In genomic region chr14:58607571-58608317, GRCh38 we compare ENCODE assay signal across 17 cellular contexts. TPM values are rescaled to one million over a fixed set of nuclear protein-coding genes. Genes with fewer than 3 reads are reported as not detected.
DNase-seq lines count a peak whose midpoint lies in the region; ATAC-seq and TF ChIP-seq lines count a peak whose summit lies in the region.
"Had no signal": no experiment of that assay in that cellular context is flagged by ENCODE, and none has a peak within 500 bp of the region (broad histone marks: within the 10 kb centered on the region; RNA-seq: fewer than 3 reads in every experiment).

No MANE protein-coding gene starts in this region.

- intact Hi-C loops in aorta (cut with DNase I): no loop called here

- CTCF ChIA-PET in SK-N-SH (lab: Yijun Ruan, JAX): interaction anchor here (1.1 to 1.4 kb wide), 2 partner anchors 106 to 107 kb away, joined by 3 read pairs; no protein-coding TSS in a partner anchor

- peaks cover 14% of the 10 kb centered on the region for H3F3A ChIP-seq in SK-N-SH (replicated peaks; ENCODE audit: insufficient read depth)

- peaks cover 7 to 11% of the 10 kb centered on the region in 2 experiments; a peak in 3 of 4 replicates for H3K4me1 ChIP-seq in SK-N-SH (ENCODE audit: control insufficient read depth in 1 of 2, insufficient read depth in 2 of 2, low read depth in 1 of 2, low read length in 1 of 2)
- H3K4me1 ChIP-seq in osteoblast (ENCODE audit: insufficient read depth, low read length): peaks cover 17% of the 10 kb centered on the region
- H3K4me1 ChIP-seq in aorta (ENCODE audit: control insufficient read depth in 1 of 2, insufficient read depth in 2 of 2, low read length in 2 of 2): no peaks in the 10 kb centered on the region
- H3K4me1 ChIP-seq: gastrocnemius medialis had no signal

- DNase-seq in GM03348 (ENCODE audit: low spot score): peak; percentile 39
- DNase-seq in SK-N-SH: no peak
- DNase-seq in epithelial cell of proximal tubule (ENCODE audit: low read depth): peak; percentile 23
- no peak for DNase-seq in osteoblast (ENCODE audit: insufficient read length, low spot score, missing footprints)
- DNase-seq in HPDE6-E6E7 (ENCODE audit: extremely low spot score): no peak
- no peak for DNase-seq in NCI-H187 (lab: John Stamatoyannopoulos, UW)
- DNase-seq in aorta: no peak
- DNase-seq in NCI-H1417 treated with DMSO at 0.1 percent for 48 hours (lab: John Stamatoyannopoulos, UW): no peak
- DNase-seq: activated CD4-positive, alpha-beta T cell treated with anti-CD3 and anti-CD28 coated beads for 36 hours; gastrocnemius medialis; mucosa of descending colon; NCI-H1436 treated with DMSO at 0.1 percent for 48 hours; NCI-H524 treated with DMSO at 0.1 percent for 48 hours; stimulated activated CD4-positive, alpha-beta T cell treated with anti-CD3 and anti-CD28 coated beads, Interleukin-2, amount 100 ng/mL, for 24 hours had no signal

- POLR2A ChIA-PET in SK-N-SH (lab: Yijun Ruan, JAX): no interaction called here

- 16% methylated on average over 5 of the region's 5 CpGs for WGBS in SK-N-SH (ENCODE audit: low lambda C conversion rate)
- 23 to 28% methylated on average over 5 of the region's 5 CpGs for WGBS in aorta, 2 donors

- peak overlapping the region; percentile 68; the same call in 1 of the 2 replicates for H2AFZ ChIP-seq in SK-N-SH (ENCODE audit: low read depth)
- H2AFZ ChIP-seq in osteoblast (ENCODE audit: low read length): peak overlapping the region; percentile 61

- H3K36me3 ChIP-seq in SK-N-SH (replicated peaks in 1 of 2; ENCODE audit: control insufficient read depth in 1 of 2, insufficient read depth in 2 of 2, low read length in 1 of 2): no peaks in the 10 kb centered on the region
- no peaks in the 10 kb centered on the region for H3K36me3 ChIP-seq in osteoblast (ENCODE audit: insufficient read depth, low read length)
- H3K36me3 ChIP-seq in aorta (ENCODE audit: control insufficient read depth in 1 of 2, insufficient read depth in 2 of 2, low read length in 1 of 2): no peaks in the 10 kb centered on the region
- H3K36me3 ChIP-seq: gastrocnemius medialis had no signal

- TF ChIP-seq CTCF in SK-N-SH (IDR thresholded peaks at IDR 0.05) (no peak), epithelial cell of proximal tubule (conservative IDR thresholded peaks at IDR 0.05; ENCODE audit: low read depth, low read length) (no peak), osteoblast (IDR thresholded peaks at IDR 0.05; ENCODE audit: extremely low read depth, low read depth, low read length) (no peak)

- H3K4me2 ChIP-seq in SK-N-SH: peak overlapping the region; percentile 74; the same call in 1 of the 2 replicates
- H3K4me2 ChIP-seq in osteoblast (ENCODE audit: insufficient read depth, low read length): peak overlapping the region; percentile 65

- no peaks in the 10 kb centered on the region for H3K9me2 ChIP-seq in SK-N-SH

- no peak for ATAC-seq in aorta (ENCODE audit: low FRiP score)
- ATAC-seq: activated CD4-positive, alpha-beta T cell treated with anti-CD3 and anti-CD28 coated beads for 36 hours; gastrocnemius medialis; K562; Panc1 had no signal

- H4K20me1 ChIP-seq in SK-N-SH (ENCODE audit: insufficient read depth): no peaks in the 10 kb centered on the region
- no peaks in the 10 kb centered on the region for H4K20me1 ChIP-seq in osteoblast (ENCODE audit: insufficient read depth, low read length)

- no peaks in the 10 kb centered on the region for H3K79me2 ChIP-seq in SK-N-SH (ENCODE audit: insufficient read depth)
- no peaks in the 10 kb centered on the region for H3K79me2 ChIP-seq in osteoblast (ENCODE audit: insufficient read depth, low read length)

- no peak overlapping the region for H3K9ac ChIP-seq in SK-N-SH

- TF ChIP-seq EP300 in SK-N-SH (IDR thresholded peaks at IDR 0.05; ENCODE audit: borderline replicate concordance in 1 of 2, low read depth in 1 of 2, low read length in 1 of 2): no peak

- H3K27ac ChIP-seq in SK-N-SH (ENCODE audit: low read depth in 2 of 2, low read length in 1 of 2) (peak overlapping the region; percentile 23 to 58; a peak in 3 of 4 replicates), osteoblast (ENCODE audit: low read depth, low read length) (peak overlapping the region; percentile 60), aorta (ENCODE audit: low read depth in 1 of 2, low read length in 2 of 2) (no peak overlapping the region)
- H3K27ac ChIP-seq: C4-2B, gastrocnemius medialis had no signal

- no peak for TF ChIP-seq RAD21 in SK-N-SH (IDR thresholded peaks at IDR 0.05; ENCODE audit: low read length)

- no peaks in the 10 kb centered on the region for H3K9me3 ChIP-seq in SK-N-SH
- no peaks in the 10 kb centered on the region for H3K9me3 ChIP-seq in osteoblast (ENCODE audit: low read depth, low read length)
- no peaks in the 10 kb centered on the region for H3K9me3 ChIP-seq in aorta (ENCODE audit: control insufficient read depth, low read length)
- H3K9me3 ChIP-seq: gastrocnemius medialis, mucosa of descending colon had no signal

- H3K4me3 ChIP-seq in SK-N-SH (ENCODE audit: low read depth in 2 of 2, low read length in 1 of 2) (no peak overlapping the region; a peak in 1 of 4 replicates), epithelial cell of proximal tubule (ENCODE audit: low read depth, low read length) (no peak overlapping the region), osteoblast (ENCODE audit: insufficient read depth, low read length) (peak overlapping the region; percentile 14), aorta (ENCODE audit: low read length in 2 of 2) (no peak overlapping the region)
- H3K4me3 ChIP-seq: gastrocnemius medialis, K562, mucosa of descending colon had no signal

- H3K27me3 ChIP-seq in SK-N-SH (ENCODE audit: insufficient read depth) (no peaks in the 10 kb centered on the region), osteoblast (ENCODE audit: insufficient read depth, low read length) (peaks cover 4% of the 10 kb centered on the region), aorta (ENCODE audit: control insufficient read depth in 1 of 2, insufficient read depth in 2 of 2, low read length in 1 of 2) (no peaks in the 10 kb centered on the region)
- H3K27me3 ChIP-seq: gastrocnemius medialis had no signal

TF ChIP-seq in SK-N-SH, 30 proteins besides CTCF, POLR2A, EP300 and RAD21:
- peak; percentile 40; the same call in 1 of the 2 replicates for TF ChIP-seq PBX3 (IDR thresholded peaks at IDR 0.05)
- TF ChIP-seq YY1 (IDR thresholded peaks at IDR 0.05; ENCODE audit: low read depth): no peak
- peak; percentile 13; the same call in 1 of the 2 replicates for TF ChIP-seq GATA2 (CRISPR knock-in tag; IDR thresholded peaks at IDR 0.05)
- no peak for TF ChIP-seq RXRA (IDR thresholded peaks at IDR 0.05; ENCODE audit: borderline replicate concordance, low read depth)
- no peak for TF ChIP-seq USF1 (IDR thresholded peaks at IDR 0.05; ENCODE audit: borderline replicate concordance, low read depth)
- TF ChIP-seq USF2 (IDR thresholded peaks at IDR 0.05; ENCODE audit: borderline replicate concordance, low read depth, low read length): no peak
- TF ChIP-seq TCF12 (IDR thresholded peaks at IDR 0.05): peak; percentile 43; the same call in 1 of the 2 replicates
- peak; percentile 29; the same call in 1 of the 2 replicates for TF ChIP-seq FOSL2 (IDR thresholded peaks at IDR 0.05; ENCODE audit: borderline replicate concordance, low read depth)
- TF ChIP-seq SMC3 (IDR thresholded peaks at IDR 0.05; ENCODE audit: low read depth, low read length): no peak
- TF ChIP-seq ZBTB33 (IDR thresholded peaks at IDR 0.05; ENCODE audit: borderline replicate concordance, low read depth): no peak
TF ChIP-seq in SK-N-SH: peak in this region for 4.

RNA-seq across cellular contexts. Expression of gene DACT1, which starts 30.0 kb away (rescaled TPM):
- polyA plus RNA-seq in SK-N-SH (2012; rRNA removed): 3.3 and 4.2 TPM in 2 replicates
- 3.3 and 3.9 TPM in 2 replicates for polyA plus RNA-seq in SK-N-SH (2012; cell fraction: cytosol; rRNA removed)
- polyA plus RNA-seq in SK-N-SH (2012; cell fraction: nucleus; rRNA removed): 6.3 and 8.9 TPM in 2 replicates
- total RNA-seq in epithelial cell of proximal tubule: 2.7 and 3.4 TPM in 2 replicates
- 74.8 and 75.6 TPM in 2 replicates for total RNA-seq in osteoblast
- total RNA-seq in aorta: 10 to 100 TPM; 33.6 to 43.6 TPM
- 10 to 100 TPM in 1 of 2 donors, 1 to 10 TPM in 1; 7.5 to 21.2 TPM for polyA plus RNA-seq in aorta

Comparison
In these comparisons a context has a peak if more than half of its experiments do, and no peak if none do; other contexts are left out.
1. DNase-seq: peak in GM03348 (single experiment) and epithelial cell of proximal tubule (single experiment); none in SK-N-SH (single experiment), osteoblast (single experiment), HPDE6-E6E7 (single experiment), NCI-H187 (0 of 2), aorta (0 of 2) and NCI-H1417 treated with DMSO at 0.1 percent for 48 hours (single experiment).
2. H3K27ac ChIP-seq: peak in SK-N-SH (2 of 2) and osteoblast (single experiment); none in aorta (0 of 2).